Comparison of ENCODE assay signal across 29 cellular contexts in genomic region chr10:21481407-21481806, GRCh38.
"Had no signal": no experiment of that assay in that cellular context is flagged by ENCODE, and none has a peak within 500 bp of the region (broad histone marks: within the 10 kb centered on the region; RNA-seq: fewer than 3 reads in every experiment).

No MANE protein-coding gene starts in this region.

- H3K4me3 Mint-ChIP-seq: stimulated activated effector memory CD8-positive, alpha-beta T cell treated with anti-CD3 and anti-CD28 coated beads, Interleukin-12 subunit alpha, Interleukin-12 subunit beta, amount 100 ng/mL, for 72 hours; stimulated activated memory B cell treated with anti-CD40 and anti-IgM and Interleukin-4, amounts not matched to agents 10 μg/mL and 1 μg/mL and 100 μg/mL, for 72 hours; stimulated activated naive B cell treated with anti-CD40 and anti-IgM and Interleukin-4, amounts not matched to agents 10 μg/mL and 1 μg/mL and 100 μg/mL, for 72 hours; stimulated activated naive CD8-positive, alpha-beta T cell treated with anti-CD3 and anti-CD28 coated beads, Interleukin-15, amount 100 ng/mL, for 72 hours; stimulated activated naive CD8-positive, alpha-beta T cell treated with anti-CD3 and anti-CD28 coated beads, Interleukin-15, Interleukin-2, amounts not matched to agents 100 ng/mL and 50 ng/mL, for 24 hours; type B pancreatic cell had no signal

- H3K27me3 ChIP-seq: suprapubic skin, testis, thyroid gland, tibial nerve, transverse colon, upper lobe of left lung, upper lobe of right lung, uterus, vagina had no signal

- H3K9me3 ChIP-seq: suprapubic skin, testis, thoracic aorta, thyroid gland, tibial nerve, transverse colon, upper lobe of left lung, upper lobe of right lung, uterus, vagina had no signal

- H3K27me3 Mint-ChIP-seq: stimulated activated naive CD8-positive, alpha-beta T cell treated with anti-CD3 and anti-CD28 coated beads, Interleukin-15, Interleukin-2, amounts not matched to agents 100 ng/mL and 50 ng/mL, for 24 hours; type B pancreatic cell had no signal

- H3K27ac ChIP-seq: stomach, suprapubic skin, testis, thoracic aorta, thyroid gland, tibial artery, tibial nerve, transverse colon, upper lobe of left lung, upper lobe of right lung, uterus, vagina had no signal

- H3K4me1 Mint-ChIP-seq: stimulated activated effector memory CD8-positive, alpha-beta T cell treated with anti-CD3 and anti-CD28 coated beads, Interleukin-12 subunit alpha, Interleukin-12 subunit beta, amount 100 ng/mL, for 72 hours; stimulated activated memory B cell treated with anti-CD40 and anti-IgM and Interleukin-4, amounts not matched to agents 10 μg/mL and 1 μg/mL and 100 μg/mL, for 72 hours; stimulated activated naive B cell treated with anti-CD40 and anti-IgM and Interleukin-4, amounts not matched to agents 10 μg/mL and 1 μg/mL and 100 μg/mL, for 72 hours; stimulated activated naive CD8-positive, alpha-beta T cell treated with anti-CD3 and anti-CD28 coated beads, Interleukin-15, amount 100 ng/mL, for 72 hours had no signal

- H3K9me3 Mint-ChIP-seq: stimulated activated effector memory CD8-positive, alpha-beta T cell treated with anti-CD3 and anti-CD28 coated beads, Interleukin-12 subunit alpha, Interleukin-12 subunit beta, amount 100 ng/mL, for 72 hours; stimulated activated memory B cell treated with anti-CD40 and anti-IgM and Interleukin-4, amounts not matched to agents 10 μg/mL and 1 μg/mL and 100 μg/mL, for 72 hours; stimulated activated naive CD8-positive, alpha-beta T cell treated with anti-CD3 and anti-CD28 coated beads, Interleukin-15, amount 100 ng/mL, for 72 hours; stimulated activated naive CD8-positive, alpha-beta T cell treated with anti-CD3 and anti-CD28 coated beads, Interleukin-15, Interleukin-2, amounts not matched to agents 100 ng/mL and 50 ng/mL, for 24 hours; type B pancreatic cell had no signal

- H3K27ac Mint-ChIP-seq: stimulated activated effector memory CD8-positive, alpha-beta T cell treated with anti-CD3 and anti-CD28 coated beads, Interleukin-12 subunit alpha, Interleukin-12 subunit beta, amount 100 ng/mL, for 72 hours; stimulated activated memory B cell treated with anti-CD40 and anti-IgM and Interleukin-4, amounts not matched to agents 10 μg/mL and 1 μg/mL and 100 μg/mL, for 72 hours; stimulated activated naive B cell treated with anti-CD40 and anti-IgM and Interleukin-4, amounts not matched to agents 10 μg/mL and 1 μg/mL and 100 μg/mL, for 72 hours; stimulated activated naive CD8-positive, alpha-beta T cell treated with anti-CD3 and anti-CD28 coated beads, Interleukin-15, amount 100 ng/mL, for 72 hours; stimulated activated naive CD8-positive, alpha-beta T cell treated with anti-CD3 and anti-CD28 coated beads, Interleukin-15, Interleukin-2, amounts not matched to agents 100 ng/mL and 50 ng/mL, for 24 hours; type B pancreatic cell had no signal

- DNase-seq: stimulated activated CD4-positive, alpha-beta T cell treated with anti-CD3 and anti-CD28 coated beads, Interleukin-2, amount 100 ng/mL, for 48 hours; stimulated activated CD4-positive, alpha-beta T cell treated with anti-CD3 and anti-CD28 coated beads, Interleukin-4, amount 100 ng/mL, for 1 hour; stimulated activated CD4-positive, alpha-beta T cell treated with anti-CD3 and anti-CD28 coated beads, Interleukin-4, amount 100 ng/mL, for 24 hours; stimulated activated CD4-positive, alpha-beta T cell treated with anti-CD3 and anti-CD28 coated beads, Interleukin-4, amount 100 ng/mL, for 4 hours; stimulated activated CD8-positive, alpha-beta memory T cell treated with anti-CD3 and anti-CD28 coated beads, Interleukin-4, amount 100 ng/mL, for 48 hours; stimulated activated naive B cell treated with anti-CD40 and anti-IgM and Interleukin-4, amounts not matched to agents 10 μg/mL and 1 μg/mL and 100 μg/mL, for 72 hours; stimulated activated naive CD4-positive, alpha-beta T cell; stimulated activated naive CD4-positive, alpha-beta T cell treated with Interleukin-2 at 50 U/mL for 16 hours; stimulated activated naive CD8-positive, alpha-beta T cell treated with anti-CD3 and anti-CD28 coated beads, Interleukin-15, amount 100 ng/mL, for 72 hours; stimulated activated naive CD8-positive, alpha-beta T cell treated with anti-CD3 and anti-CD28 coated beads, Interleukin-15, Interleukin-2, amounts not matched to agents 100 U/mL and 50 U/mL, for 24 hours; stomach; substantia nigra; testis; thyroid gland; tibial artery; transverse colon; trophoblast cell; upper lobe of left lung; upper lobe of right lung; uterus had no signal

- H3K4me1 ChIP-seq: stomach, suprapubic skin, testis, thyroid gland, tibial artery, tibial nerve, transverse colon, upper lobe of left lung, upper lobe of right lung, uterus, vagina had no signal

- H3K4me3 ChIP-seq: stomach, suprapubic skin, testis, thoracic aorta, thyroid gland, tibial artery, tibial nerve, transverse colon, upper lobe of left lung, upper lobe of right lung, uterus, vagina had no signal

- FAIRE-seq: urothelium cell line had no signal

- H3K36me3 Mint-ChIP-seq: stimulated activated effector memory CD8-positive, alpha-beta T cell treated with anti-CD3 and anti-CD28 coated beads, Interleukin-12 subunit alpha, Interleukin-12 subunit beta, amount 100 ng/mL, for 72 hours; stimulated activated memory B cell treated with anti-CD40 and anti-IgM and Interleukin-4, amounts not matched to agents 10 μg/mL and 1 μg/mL and 100 μg/mL, for 72 hours; type B pancreatic cell had no signal

- ATAC-seq: stimulated activated effector memory CD8-positive, alpha-beta T cell treated with anti-CD3 and anti-CD28 coated beads, Interleukin-12 subunit alpha, Interleukin-12 subunit beta, amount 100 ng/mL, for 72 hours; stimulated activated memory B cell treated with anti-CD40 and anti-IgM and Interleukin-4, amounts not matched to agents 10 μg/mL and 1 μg/mL and 100 μg/mL, for 72 hours; stimulated activated naive B cell treated with anti-CD40 and anti-IgM and Interleukin-4, amounts not matched to agents 10 μg/mL and 1 μg/mL and 100 μg/mL, for 72 hours; stimulated activated naive CD8-positive, alpha-beta T cell treated with anti-CD3 and anti-CD28 coated beads, Interleukin-15, amount 100 ng/mL, for 72 hours; stimulated activated naive CD8-positive, alpha-beta T cell treated with anti-CD3 and anti-CD28 coated beads, Interleukin-15, Interleukin-2, amounts not matched to agents 100 U/mL and 50 U/mL, for 24 hours; upper lobe of right lung had no signal

- H3K36me3 ChIP-seq: stomach, suprapubic skin, thoracic aorta, thyroid gland, tibial artery, tibial nerve, transverse colon, upper lobe of left lung, upper lobe of right lung, uterus, vagina had no signal
